Comparison of ENCODE assay signal across 15 cellular contexts in genomic region chr14:22535126-22535525, GRCh38. TPM values are rescaled to one million over a fixed set of nuclear protein-coding genes. Genes with fewer than 3 reads are reported as not detected.
A peak's percentile ranks its signal among the peaks of the same experiment; 100 is the strongest.
DNase-seq lines count a peak whose midpoint lies in the region; ATAC-seq and FAIRE-seq lines count a peak whose summit lies in the region.
"Had no signal": no experiment of that assay in that cellular context is flagged by ENCODE, and none has a peak within 500 bp of the region (broad histone marks: within the 10 kb centered on the region; RNA-seq: fewer than 3 reads in every experiment).

No MANE protein-coding gene starts in this region.

- peak overlapping the region; percentile 92 for H3K27ac Mint-ChIP-seq in activated CD4-positive, alpha-beta T cell treated with anti-CD3 and anti-CD28 coated beads, Interleukin-2, amount 10 ng/mL, durations not matched to agents 24 days and 14 days
- peak overlapping the region; percentile 86 for H3K27ac Mint-ChIP-seq in activated T-cell treated with anti-CD3 and anti-CD28 coated beads, Interleukin-2, amount 50 U/mL, for 72 hours
- H3K27ac Mint-ChIP-seq in naive thymus-derived CD8-positive, alpha-beta T cell = peak overlapping the region; percentile 76 to 100 (median 92)

- H3K4me1 Mint-ChIP-seq in activated CD4-positive, alpha-beta T cell treated with anti-CD3 and anti-CD28 coated beads, Interleukin-2, amount 10 ng/mL, durations not matched to agents 24 days and 14 days = peaks cover 86% of the 10 kb centered on the region
- H3K4me1 Mint-ChIP-seq in activated T-cell treated with anti-CD3 and anti-CD28 coated beads, Interleukin-2, amount 50 U/mL, for 72 hours (ENCODE audit: low read depth) = peaks cover 97% of the 10 kb centered on the region
- H3K4me1 Mint-ChIP-seq in naive thymus-derived CD8-positive, alpha-beta T cell = peaks cover 50 to 94% (median 93%) of the 10 kb centered on the region in 4 donors

- intact Hi-C loops in activated CD4-positive, alpha-beta T cell treated with anti-CD3 and anti-CD28 coated beads, Interleukin-2, amount 10 ng/mL, durations not matched to agents 24 days and 14 days (cut with micrococcal nuclease) = loop anchor here (5.0 kb wide), 1 partner anchor 38 kb away; no protein-coding TSS in a partner anchor

- peak; percentile 56 for FAIRE-seq in GM18507 (lab: Jason Lieb, UNC)
- FAIRE-seq: bronchial epithelial cell had no signal

- H3K36me3 Mint-ChIP-seq in activated CD4-positive, alpha-beta T cell treated with anti-CD3 and anti-CD28 coated beads, Interleukin-2, amount 10 ng/mL, durations not matched to agents 24 days and 14 days (ENCODE audit: low read depth) = peaks cover 91% of the 10 kb centered on the region
- H3K36me3 Mint-ChIP-seq in activated T-cell treated with anti-CD3 and anti-CD28 coated beads, Interleukin-2, amount 50 U/mL, for 72 hours (ENCODE audit: insufficient read depth in 2 of 2) = peaks cover 47 to 68% of the 10 kb centered on the region in 2 donors
- H3K36me3 Mint-ChIP-seq in naive thymus-derived CD8-positive, alpha-beta T cell = peaks cover 26 to 90% (median 74%) of the 10 kb centered on the region in 3 donors

- H3K4me3 Mint-ChIP-seq in activated CD4-positive, alpha-beta T cell treated with anti-CD3 and anti-CD28 coated beads, Interleukin-2, amount 10 ng/mL, durations not matched to agents 24 days and 14 days = peak overlapping the region; percentile 81
- peak overlapping the region; percentile 65 to 80 for H3K4me3 Mint-ChIP-seq in activated T-cell treated with anti-CD3 and anti-CD28 coated beads, Interleukin-2, amount 50 U/mL, for 72 hours
- peak overlapping the region; percentile 73 to 82 (median 78) for H3K4me3 Mint-ChIP-seq in naive thymus-derived CD8-positive, alpha-beta T cell

- ATAC-seq in activated T-cell treated with anti-CD3 and anti-CD28 coated beads, Interleukin-2, amount 50 U/mL, for 72 hours (replicated peaks in 1 of 2) = no peak
- ATAC-seq in naive thymus-derived CD8-positive, alpha-beta T cell = no peak
- ATAC-seq in HG02763 (IDR thresholded peaks at IDR 0.05; ENCODE audit: unreplicated experiment) (no peak), HG03442 (IDR thresholded peaks at IDR 0.05; ENCODE audit: unreplicated experiment) (no peak), HG03025 (IDR thresholded peaks at IDR 0.05; ENCODE audit: low FRiP score, unreplicated experiment) (no peak)
- ATAC-seq: activated CD4-positive, CD25-positive, alpha-beta regulatory T cell treated with anti-CD3 and anti-CD28 coated beads, Interleukin-2, amount 50 U/mL, for 24 hours had no signal

- no peaks in the 10 kb centered on the region for H3K27me3 Mint-ChIP-seq in activated CD4-positive, alpha-beta T cell treated with anti-CD3 and anti-CD28 coated beads, Interleukin-2, amount 10 ng/mL, durations not matched to agents 24 days and 14 days
- no peaks in the 10 kb centered on the region for H3K27me3 Mint-ChIP-seq in activated T-cell treated with anti-CD3 and anti-CD28 coated beads, Interleukin-2, amount 50 U/mL, for 72 hours (ENCODE audit: low read depth)
- no peaks in the 10 kb centered on the region for H3K27me3 Mint-ChIP-seq in naive thymus-derived CD8-positive, alpha-beta T cell

- no peak for DNase-seq in activated CD4-positive, alpha-beta T cell treated with anti-CD3 and anti-CD28 coated beads, Interleukin-2, amount 10 ng/mL, durations not matched to agents 24 days and 14 days
- DNase-seq in activated CD4-positive, alpha-beta T cell treated with anti-CD3 and anti-CD28 coated beads, Interleukin-2, amount 50 U/mL, for 1 hour = no peak
- DNase-seq in GM18507 (ENCODE audit: extremely low spot score, insufficient read length, low read depth) = no peak
- DNase-seq in activated T-cell treated with anti-CD3 and anti-CD28 coated beads, Interleukin-2, amount 50 U/mL, for 72 hours = no peak
- no peak for DNase-seq in naive thymus-derived CD8-positive, alpha-beta T cell
- DNase-seq: activated gamma-delta T cell, Caco-2, NCI-H187, NCI-H510A treated with DMSO at 0.1 percent for 48 hours, SW 1271 had no signal

- POLR2A ChIA-PET in naive thymus-derived CD8-positive, alpha-beta T cell (lab: Charles Lee) = interaction anchor here (0.6 to 20.6 kb wide), 4 partner anchors 9 to 535 kb away, joined by 5 to 879 read pairs (median 206); no protein-coding TSS in a partner anchor

- H3K9me3 Mint-ChIP-seq in activated CD4-positive, alpha-beta T cell treated with anti-CD3 and anti-CD28 coated beads, Interleukin-2, amount 10 ng/mL, durations not matched to agents 24 days and 14 days = no peaks in the 10 kb centered on the region
- H3K9me3 Mint-ChIP-seq in activated T-cell treated with anti-CD3 and anti-CD28 coated beads, Interleukin-2, amount 50 U/mL, for 72 hours = no peaks in the 10 kb centered on the region
- H3K9me3 Mint-ChIP-seq in naive thymus-derived CD8-positive, alpha-beta T cell = no peaks in the 10 kb centered on the region

RNA-seq across cellular contexts. Expression of gene DAD1, which starts 53.9 kb away (rescaled TPM):
- 255 and 266 TPM in 2 replicates for total RNA-seq in activated CD4-positive, alpha-beta T cell treated with anti-CD3 and anti-CD28 coated beads, Interleukin-2, amount 10 ng/mL, durations not matched to agents 24 days and 14 days
- 100 to 1,000 TPM; 165 to 188 TPM for total RNA-seq in activated T-cell treated with anti-CD3 and anti-CD28 coated beads, Interleukin-2, amount 50 U/mL, for 72 hours
- total RNA-seq in naive thymus-derived CD8-positive, alpha-beta T cell = 100 to 1,000 TPM; 120 to 122 TPM
- 100 to 1,000 TPM; 610 to 660 (median 642) TPM for polyA plus RNA-seq in naive thymus-derived CD8-positive, alpha-beta T cell
